8 cellular contexts compared by ENCODE assay signal in genomic region chr14:58427289-58428010, GRCh38. TPM values are rescaled to one million over a fixed set of nuclear protein-coding genes. Genes with fewer than 3 reads are reported as not detected.
DNase-seq lines count a peak whose midpoint lies in the region; ATAC-seq and TF ChIP-seq lines count a peak whose summit lies in the region.

Gene KIAA0586 (plus strand): TSS chr14:58427719. CDS start chr14:58428265, 546 bp downstream.
A gene with protein sequence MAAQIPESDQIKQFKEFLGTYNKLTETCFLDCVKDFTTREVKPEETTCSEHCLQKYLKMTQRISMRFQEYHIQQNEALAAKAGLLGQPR (minus strand): TSS chr14:58427531. CDS start chr14:58411945, 15,586 bp downstream.

- H3K4me3 Mint-ChIP-seq in activated B cell treated with CpG ODN at 0.5 μM for 24 hours = peak within 1 kb of the TSS; percentile 94

- H3K4me1 Mint-ChIP-seq in activated B cell treated with CpG ODN at 0.5 μM for 24 hours = peaks cover 46% of the 10 kb centered on the region

- 0 to 1% (median 0%) methylated on average over 32 of the region's 32 CpGs for WGBS in spleen, 5 donors

- TF ChIP-seq CTCF in activated B cell treated with CpG ODN at 0.5 μM for 24 hours (IDR thresholded peaks at IDR 0.05) (no peak), spleen (IDR thresholded peaks at IDR 0.05 in 8 of 11, conservative IDR thresholded peaks at IDR 0.05 in 3 of 11) (peak in 2 of 11 experiments; percentile 17 to 22)

- ATAC-seq in HG03196 (IDR thresholded peaks at IDR 0.05; ENCODE audit: unreplicated experiment) (peak; percentile 88), activated B cell treated with CpG ODN at 0.5 μM for 24 hours (ENCODE audit: low read depth) (peak; percentile 93)

- peak within 1 kb of the TSS; percentile 85 for H3K27ac ChIP-seq in caudate nucleus (ENCODE audit: low read depth, low read length)
- peak within 1 kb of the TSS; percentile 90 to 98 (median 96) for H3K27ac ChIP-seq in spleen

- TF ChIP-seq POLR2A in GM18951 (IDR thresholded peaks at IDR 0.05; ENCODE audit: extremely low read depth, insufficient read depth, insufficient read length) = peak; percentile 81
- peak; percentile 80 to 95 (median 91) for TF ChIP-seq POLR2A in spleen (IDR thresholded peaks at IDR 0.05)

- in situ Hi-C loops in GM18951 (cut with MboI; ENCODE audit: low sequenced_read_pairs, unreplicated experiment) = no loop called here

- H3K4me1 ChIP-seq in spleen = peaks cover 20 to 61% (median 39%) of the 10 kb centered on the region in 6 donors

- POLR2A ChIA-PET in activated B cell treated with CpG ODN at 0.5 μM for 24 hours (lab: Charles Lee) = interaction anchor here (0.6 to 3.0 kb wide), 11 partner anchors 32 to 1821 kb away, joined by 3 to 51 read pairs (median 6); partner anchors contain the start of genes AP5M1, ARID4A, DHRS7 and EXOC5

- no peaks in the 10 kb centered on the region for H3K9me3 ChIP-seq in spleen

- intact Hi-C loops in activated B cell treated with CpG ODN at 0.5 μM for 24 hours (cut with micrococcal nuclease) (loop anchor here (1.0 to 5.0 kb wide), 12 partner anchors 31 to 1665 kb away; partner anchors contain the start of genes ACTR10, ARID4A, DAAM1 and DACT1), spleen (cut with DNase I; ENCODE audit: low total_unique reads) (no loop called here)

- CTCF ChIA-PET in activated B cell treated with CpG ODN at 0.5 μM for 24 hours (lab: Charles Lee) = interaction anchor here (0.6 to 1.8 kb wide), 5 partner anchors 10 to 102 kb away, joined by 3 to 5 read pairs (median 3); no protein-coding TSS in a partner anchor

- H3K36me3 Mint-ChIP-seq in activated B cell treated with CpG ODN at 0.5 μM for 24 hours (ENCODE audit: low read depth) = peaks cover 38% of the 10 kb centered on the region

- H3K36me3 ChIP-seq in spleen = peaks cover 0 to 37% (median 12%) of the 10 kb centered on the region in 6 donors

- H3K9me3 Mint-ChIP-seq in activated B cell treated with CpG ODN at 0.5 μM for 24 hours = no peaks in the 10 kb centered on the region

- H3K4me3 ChIP-seq in spleen = peak within 1 kb of the TSS; percentile 82 to 98 (median 90)

- DNase-seq in AG08395 (ENCODE audit: low spot score) = peak; percentile 98
- DNase-seq in NCI-H345 (lab: John Stamatoyannopoulos, UW) = peak; percentile 99
- peak; percentile 85 for DNase-seq in activated B cell treated with CpG ODN at 0.5 μM for 24 hours
- peak; percentile 29 to 96 (median 87) for DNase-seq in caudate nucleus (lab: John Stamatoyannopoulos, UW)
- DNase-seq in inferior parietal cortex (ENCODE audit: extremely low spot score) = peak; percentile 99
- DNase-seq in spleen = peak; percentile 97

- H3K27ac Mint-ChIP-seq in activated B cell treated with CpG ODN at 0.5 μM for 24 hours = peak within 1 kb of the TSS; percentile 97

- no peaks in the 10 kb centered on the region for H3K27me3 Mint-ChIP-seq in activated B cell treated with CpG ODN at 0.5 μM for 24 hours

- H3K27me3 ChIP-seq in spleen (replicated peaks in 1 of 7) = no peaks in the 10 kb centered on the region

RNA-seq across cellular contexts. Expression of gene KIAA0586, which starts in this region (rescaled TPM):
- total RNA-seq in activated B cell treated with CpG ODN at 0.5 μM for 24 hours (18.3 and 19.8 TPM in 2 replicates), spleen (10 to 100 TPM; 17.1 to 27.5 (median 22.7) TPM)
- 1 to 10 TPM; 4.7 to 5.5 (median 5.3) TPM for polyA plus RNA-seq in spleen

RNA-seq across cellular contexts. Expression of the second gene that starts in this region (rescaled TPM):
- 29.1 and 35.7 TPM in 2 replicates for total RNA-seq in activated B cell treated with CpG ODN at 0.5 μM for 24 hours
- 10 to 100 TPM; 25.3 to 59.4 (median 29.2) TPM for total RNA-seq in spleen
- 10 to 100 TPM; 56.4 to 64.1 (median 56.6) TPM for polyA plus RNA-seq in spleen

Comparison
In these comparisons a context has a peak if more than half of its experiments do, and no peak if none do; other contexts are left out.
1. Peak in every context shown above with its lines: DNase-seq, ATAC-seq, H3K4me3 ChIP-seq and H3K27ac ChIP-seq.